In the genomic region with DNA sequence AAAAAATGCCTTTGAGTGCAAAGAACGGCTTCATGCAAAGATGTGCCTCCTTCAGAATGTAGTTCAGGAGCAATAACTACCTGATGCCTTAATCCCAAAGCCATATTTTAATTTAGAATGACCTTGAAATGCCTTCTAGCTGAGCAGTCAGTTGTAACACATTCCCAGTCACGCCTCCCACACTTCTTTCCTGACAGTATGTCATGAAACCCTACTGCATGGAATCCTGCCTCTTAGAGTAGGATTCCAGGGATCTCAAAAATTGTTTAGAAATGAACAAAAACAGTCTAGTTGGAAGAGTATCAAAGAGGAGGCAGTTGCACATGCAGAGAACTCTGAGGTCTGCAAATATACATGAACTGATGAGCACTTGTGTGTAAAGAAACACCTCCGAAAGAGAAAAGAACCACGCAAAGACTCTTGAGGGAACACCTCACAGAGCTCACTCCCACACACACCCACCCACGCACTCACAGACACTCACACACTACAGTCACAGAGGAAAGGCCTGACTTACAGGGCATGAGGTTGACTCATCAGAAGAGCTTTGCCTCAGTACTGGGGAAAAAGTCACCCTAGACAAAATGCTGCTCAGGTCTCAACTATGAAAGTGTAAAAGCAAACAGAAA, we compare ENCODE assay signal across 1 cellular context.
TF ChIP-seq lines count a peak whose summit lies in the region.

No MANE protein-coding gene starts in this region.

TF ChIP-seq in K562, 482 proteins besides CTCF, POLR2A, EP300 and RAD21 (continued from another document):
- TF ChIP-seq, protein P1, sequence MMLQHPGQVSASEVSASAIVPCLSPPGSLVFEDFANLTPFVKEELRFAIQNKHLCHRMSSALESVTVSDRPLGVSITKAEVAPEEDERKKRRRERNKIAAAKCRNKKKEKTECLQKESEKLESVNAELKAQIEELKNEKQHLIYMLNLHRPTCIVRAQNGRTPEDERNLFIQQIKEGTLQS (IDR thresholded peaks at IDR 0.05): no peak
- TF ChIP-seq, protein P1 (CRISPR knock-in tag; conservative IDR thresholded peaks at IDR 0.05): peak; percentile 29; the same call in 1 of the 2 replicates
- TF ChIP-seq CSDE1 (IDR thresholded peaks at IDR 0.05) (no peak), STAT5A (IDR thresholded peaks at IDR 0.05; ENCODE audit: borderline replicate concordance, low read length) (0 out of 2 replicates have a peak, but pooled peaks have one; percentile 16)
TF ChIP-seq in K562: peak in this region for 3.
